In genomic region chr1:28886731-28887417, GRCh38 we compare ENCODE assay signal across 1 cellular context.
TF ChIP-seq lines count a peak whose summit lies in the region.

No MANE protein-coding gene starts in this region.

TF ChIP-seq in Ishikawa, 13 proteins besides CTCF, POLR2A, EP300 and RAD21 (continued from another document):
- TF ChIP-seq REST (IDR thresholded peaks at IDR 0.05; ENCODE audit: low read depth) (no peak), CEBPB (IDR thresholded peaks at IDR 0.05) (peak; percentile 80), CREB1 (IDR thresholded peaks at IDR 0.05; ENCODE audit: low read depth) (peak; percentile 86), TCF12 (IDR thresholded peaks at IDR 0.05; ENCODE audit: low read depth) (0 out of 2 replicates have a peak, but pooled peaks have one; percentile 30)
